12 cellular contexts compared by ENCODE assay signal in the genomic region with DNA sequence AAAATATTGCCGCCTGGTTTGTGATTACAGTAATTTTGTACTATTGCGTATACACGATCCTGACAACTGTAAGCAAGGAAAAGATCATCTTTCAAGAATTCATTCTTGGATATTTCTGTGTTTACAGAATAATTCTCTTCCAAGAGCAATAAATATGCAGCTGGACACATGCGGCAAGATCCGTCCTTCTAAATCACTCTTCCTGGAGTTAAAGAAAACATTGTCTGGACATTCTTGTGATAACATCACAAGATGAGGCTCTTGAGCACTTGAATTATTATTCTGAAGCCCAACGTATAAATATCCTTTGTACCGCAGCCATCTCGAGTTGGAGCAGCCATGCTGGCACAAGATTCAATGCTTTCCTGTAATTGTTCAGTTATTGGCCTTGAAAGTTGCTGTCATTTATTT. TPM values are rescaled to one million over a fixed set of nuclear protein-coding genes. Genes with fewer than 3 reads are reported as not detected.
DNase-seq lines count a peak whose midpoint lies in the region; ATAC-seq and TF ChIP-seq lines count a peak whose summit lies in the region.
"Had no signal": no experiment of that assay in that cellular context is flagged by ENCODE, and none has a peak within 500 bp of the region (broad histone marks: within the 10 kb centered on the region; RNA-seq: fewer than 3 reads in every experiment).

No MANE protein-coding gene starts in this region.

- ATAC-seq in thoracic aorta (ENCODE audit: insufficient number of reproducible peaks, low FRiP score, low read depth) = peak; percentile 21
- ATAC-seq in HG03280 (IDR thresholded peaks at IDR 0.05; ENCODE audit: unreplicated experiment) = no peak

- TF ChIP-seq CTCF in coronary artery (IDR thresholded peaks at IDR 0.05) (no peak), thoracic aorta (IDR thresholded peaks at IDR 0.05) (no peak), ascending aorta (IDR thresholded peaks at IDR 0.05) (no peak)

- H3K4me3 ChIP-seq in coronary artery = peak overlapping the region; percentile 8
- no peak overlapping the region for H3K4me3 ChIP-seq in thoracic aorta
- H3K4me3 ChIP-seq in ascending aorta = no peak overlapping the region

- H3K9me3 ChIP-seq in thoracic aorta (no peaks in the 10 kb centered on the region), ascending aorta (no peaks in the 10 kb centered on the region)

- peak; percentile 88 for DNase-seq in LHCN-M2 (ENCODE audit: low read depth)
- no peak for DNase-seq in coronary artery (ENCODE audit: low spot score)
- peak; percentile 77 to 96 for DNase-seq in lung microvascular endothelial cell (ENCODE audit: low read depth in 2 of 2)
- DNase-seq in thoracic aorta (ENCODE audit: low spot score) = no peak
- DNase-seq in globus pallidus (ENCODE audit: low spot score) = no peak
- no peak for DNase-seq in ascending aorta (ENCODE audit: low spot score in 2 of 2)
- DNase-seq: GDM1; midbrain; NCI-H1417; stimulated activated CD4-positive, alpha-beta T cell treated with anti-CD3 and anti-CD28 coated beads, Interleukin-2, amount 100 ng/mL, for 24 hours; substantia nigra had no signal

- H3K27ac ChIP-seq in coronary artery (peak overlapping the region; percentile 18 to 63), thoracic aorta (peak overlapping the region in 1 of 2 donors; percentile 0), ascending aorta (no peak overlapping the region)

- H3K36me3 ChIP-seq in thoracic aorta (peaks cover 13% of the 10 kb centered on the region), ascending aorta (peaks cover 15 to 22% of the 10 kb centered on the region in 2 donors)

- H3K4me1 ChIP-seq in thoracic aorta (ENCODE audit: control insufficient read depth in 1 of 2, low read depth in 2 of 2) (peaks cover 14 to 60% of the 10 kb centered on the region in 2 donors), ascending aorta (peaks cover 0 to 12% of the 10 kb centered on the region in 2 donors)

- no peaks in the 10 kb centered on the region for H3K27me3 ChIP-seq in thoracic aorta (replicated peaks; ENCODE audit: insufficient read depth)
- H3K27me3 ChIP-seq in ascending aorta = no peaks in the 10 kb centered on the region

- intact Hi-C loops in ascending aorta (cut with DNase I) = no loop called here

RNA-seq across cellular contexts. Expression of a gene that starts 9.9 kb away (rescaled TPM):
- total RNA-seq in LHCN-M2 (2014; rRNA removed) = 246 and 312 TPM in 2 replicates
- polyA plus RNA-seq in LHCN-M2 (2012) = 282 TPM
- total RNA-seq in lung microvascular endothelial cell = 31.4 and 32.9 TPM in 2 replicates
- total RNA-seq in thoracic aorta = 100 to 1,000 TPM in 1 of 2 donors, 10 to 100 TPM in 1; 77.6 to 107 TPM
- total RNA-seq in ascending aorta = 175 TPM

RNA-seq across cellular contexts. Expression of a gene that starts 51.6 kb away (rescaled TPM):
- total RNA-seq in LHCN-M2 (2014; rRNA removed) (22.0 and 22.6 TPM in 2 replicates), lung microvascular endothelial cell (7.6 and 11.7 TPM in 2 replicates), thoracic aorta (10 to 100 TPM; 17.5 to 18.4 TPM), ascending aorta (12.2 TPM)
- 10.6 TPM for polyA plus RNA-seq in LHCN-M2 (2012)

RNA-seq across cellular contexts. Expression of a gene that starts 59.4 kb away (rescaled TPM):
- total RNA-seq in LHCN-M2 (2014; rRNA removed) (41.0 and 44.9 TPM in 2 replicates), lung microvascular endothelial cell (32.7 and 64.1 TPM in 2 replicates), thoracic aorta (10 to 100 TPM; 26.0 to 30.7 TPM), ascending aorta (30.1 TPM)
- 19.7 TPM for polyA plus RNA-seq in LHCN-M2 (2012)

Comparison
In these comparisons a context has a peak if more than half of its experiments do, and no peak if none do; other contexts are left out.
1. DNase-seq: peak in LHCN-M2 (single experiment) and lung microvascular endothelial cell (2 of 2); none in coronary artery (single experiment), thoracic aorta (single experiment), globus pallidus (single experiment) and ascending aorta (0 of 2).
2. H3K27ac ChIP-seq: peak in coronary artery (2 of 2); none in ascending aorta (0 of 2).